Comparison of ENCODE assay signal across 1 cellular context in genomic region chr13:52609013-52609606, GRCh38.
TF ChIP-seq lines count a peak whose summit lies in the region.

No MANE protein-coding gene starts in this region.

TF ChIP-seq in IMR-90, 13 proteins besides CTCF, POLR2A, EP300 and RAD21:
- TF ChIP-seq SMC3 (IDR thresholded peaks at IDR 0.05; ENCODE audit: low read depth, low read length), result 0 out of 2 replicates have a peak, but pooled peaks have one; percentile 26
